In genomic region chr20:23393999-23394775, GRCh38 we compare ENCODE assay signal across 26 cellular contexts. TPM values are rescaled to one million over a fixed set of nuclear protein-coding genes. Genes with fewer than 3 reads are reported as not detected.
DNase-seq lines count a peak whose midpoint lies in the region; ATAC-seq and TF ChIP-seq lines count a peak whose summit lies in the region.
"Had no signal": no experiment of that assay in that cellular context is flagged by ENCODE, and none has a peak within 500 bp of the region (broad histone marks: within the 10 kb centered on the region; RNA-seq: fewer than 3 reads in every experiment).

No MANE protein-coding gene starts in this region.

- no peak overlapping the region for H2AK5ac ChIP-seq in H9 (ENCODE audit: insufficient read length, low read length)

- H3K4me1 ChIP-seq in H9 (ENCODE audit: insufficient read depth, low read length), result peaks cover 6% of the 10 kb centered on the region; the same call in 1 of the 2 replicates
- no peaks in the 10 kb centered on the region for H3K4me1 ChIP-seq in lower lobe of right lung

- TF ChIP-seq CTCF in H9 (conservative IDR thresholded peaks at IDR 0.05) (no peak), lower lobe of right lung (IDR thresholded peaks at IDR 0.05) (no peak)

- H3K27ac ChIP-seq in H9 (ENCODE audit: insufficient read length, low read depth, low read length), result no peak overlapping the region
- no peak overlapping the region for H3K27ac ChIP-seq in lower lobe of right lung
- H3K27ac ChIP-seq: thoracic aorta had no signal

- H3K79me2 ChIP-seq in H9 (ENCODE audit: insufficient read depth, low read length), result no peaks in the 10 kb centered on the region

- no peak overlapping the region for H3K4me3 ChIP-seq in lower lobe of right lung
- H3K4me3 ChIP-seq: smooth muscle cell, thoracic aorta had no signal

- peaks cover 20 to 49% (median 41%) of the 10 kb centered on the region in 3 experiments for H3K36me3 Mint-ChIP-seq in H9 (ENCODE audit: insufficient read depth in 1 of 3, low read depth in 3 of 3)
- peaks cover 43% of the 10 kb centered on the region for H3K36me3 Mint-ChIP-seq in activated naive CD8-positive, alpha-beta T cell treated with anti-CD3 and anti-CD28 coated beads, Interleukin-2, amount 50 U/mL, for 24 hours (ENCODE audit: low read depth)

- H3K23me2 ChIP-seq in H9 (ENCODE audit: insufficient read length, low read depth, low read length, poor library complexity, severe bottlenecking), result no peaks in the 10 kb centered on the region

- H3K27me3 ChIP-seq in H9 (ENCODE audit: insufficient read depth, low read length) (no peaks in the 10 kb centered on the region), lower lobe of right lung (ENCODE audit: low read depth) (no peaks in the 10 kb centered on the region)

- no peaks in the 10 kb centered on the region for H3K79me1 ChIP-seq in H9 (ENCODE audit: insufficient read depth, low read depth, low read length, poor library complexity, severe bottlenecking)

- no peak overlapping the region for H3K14ac ChIP-seq in H9 (ENCODE audit: insufficient read depth, low read length)

- no peak overlapping the region for H4K91ac ChIP-seq in H9 (ENCODE audit: insufficient read length, low read depth, low read length)

- H3K27me3 Mint-ChIP-seq in H9 (ENCODE audit: low read depth), result no peaks in the 10 kb centered on the region
- no peaks in the 10 kb centered on the region for H3K27me3 Mint-ChIP-seq in activated naive CD8-positive, alpha-beta T cell treated with anti-CD3 and anti-CD28 coated beads, Interleukin-2, amount 50 U/mL, for 24 hours
- H3K27me3 Mint-ChIP-seq: stimulated activated naive B cell treated with anti-CD40 and anti-IgM and Interleukin-4, amounts not matched to agents 10 μg/mL and 1 μg/mL and 100 μg/mL, for 72 hours had no signal

- peak; percentile 24 for ATAC-seq in activated naive CD8-positive, alpha-beta T cell treated with anti-CD3 and anti-CD28 coated beads, Interleukin-2, amount 50 U/mL, for 24 hours
- ATAC-seq in lower lobe of right lung (peak; percentile 69 to 82), HG03521 (IDR thresholded peaks at IDR 0.05; ENCODE audit: unreplicated experiment) (no peak), HG03442 (IDR thresholded peaks at IDR 0.05; ENCODE audit: unreplicated experiment) (no peak), GM21528 (IDR thresholded peaks at IDR 0.05; ENCODE audit: low FRiP score, unreplicated experiment) (no peak)
- ATAC-seq: stimulated activated naive B cell treated with anti-CD40 and anti-IgM and Interleukin-4, amounts not matched to agents 10 μg/mL and 1 μg/mL and 100 μg/mL, for 72 hours had no signal

- H3K36me3 ChIP-seq in lower lobe of right lung, result peaks cover 48% of the 10 kb centered on the region

- H3K23ac ChIP-seq in H9 (ENCODE audit: insufficient read length, low read depth, low read length), result no peak overlapping the region

- intact Hi-C loops in lower lobe of right lung (cut with DNase I), result no loop called here

- H3K4ac ChIP-seq in H9 (ENCODE audit: low read depth, low read length), result no peak overlapping the region

- no peaks in the 10 kb centered on the region for H3K9me3 Mint-ChIP-seq in H9
- no peaks in the 10 kb centered on the region for H3K9me3 Mint-ChIP-seq in activated naive CD8-positive, alpha-beta T cell treated with anti-CD3 and anti-CD28 coated beads, Interleukin-2, amount 50 U/mL, for 24 hours
- H3K9me3 Mint-ChIP-seq: stimulated activated naive B cell treated with anti-CD40 and anti-IgM and Interleukin-4, amounts not matched to agents 10 μg/mL and 1 μg/mL and 100 μg/mL, for 72 hours had no signal

- H3K27ac Mint-ChIP-seq in H9, result peak overlapping the region; percentile 9 to 67 (median 42); a peak in 5 of 7 replicates
- H3K27ac Mint-ChIP-seq in activated naive CD8-positive, alpha-beta T cell treated with anti-CD3 and anti-CD28 coated beads, Interleukin-2, amount 50 U/mL, for 24 hours, result peak overlapping the region; percentile 7
- H3K27ac Mint-ChIP-seq: stimulated activated naive B cell treated with anti-CD40 and anti-IgM and Interleukin-4, amounts not matched to agents 10 μg/mL and 1 μg/mL and 100 μg/mL, for 72 hours had no signal

- no peak overlapping the region for H3K4me3 Mint-ChIP-seq in H9
- H3K4me3 Mint-ChIP-seq in activated naive CD8-positive, alpha-beta T cell treated with anti-CD3 and anti-CD28 coated beads, Interleukin-2, amount 50 U/mL, for 24 hours, result no peak overlapping the region
- H3K4me3 Mint-ChIP-seq: stimulated activated naive B cell treated with anti-CD40 and anti-IgM and Interleukin-4, amounts not matched to agents 10 μg/mL and 1 μg/mL and 100 μg/mL, for 72 hours had no signal

- H2BK12ac ChIP-seq in H9 (ENCODE audit: insufficient read length, low read depth, low read length), result no peak overlapping the region

- H4K8ac ChIP-seq in H9 (replicated peaks; ENCODE audit: insufficient read length, low read depth, low read length), result no peak overlapping the region

- no peak overlapping the region for H2BK15ac ChIP-seq in H9 (ENCODE audit: low read depth, low read length)

- H4K5ac ChIP-seq in H9 (ENCODE audit: insufficient read length, low read depth, low read length), result no peak overlapping the region

- H3K18ac ChIP-seq in H9 (ENCODE audit: insufficient read length, low read depth, low read length), result no peak overlapping the region

- H3K4me1 Mint-ChIP-seq in H9, result peaks cover 47 to 49% of the 10 kb centered on the region in 2 experiments
- H3K4me1 Mint-ChIP-seq in activated naive CD8-positive, alpha-beta T cell treated with anti-CD3 and anti-CD28 coated beads, Interleukin-2, amount 50 U/mL, for 24 hours, result peaks cover 18% of the 10 kb centered on the region

- H3K9me3 ChIP-seq in H9 (ENCODE audit: control insufficient read depth, low read depth, low read length), result no peaks in the 10 kb centered on the region
- no peaks in the 10 kb centered on the region for H3K9me3 ChIP-seq in lower lobe of right lung
- H3K9me3 ChIP-seq: thoracic aorta had no signal

- H3K9ac ChIP-seq in H9 (ENCODE audit: extremely low read depth, insufficient read length, low read length), result no peak overlapping the region

- H2BK5ac ChIP-seq in H9 (ENCODE audit: insufficient read length, low read length), result no peak overlapping the region

- no peak overlapping the region for H2BK120ac ChIP-seq in H9 (ENCODE audit: low read depth, low read length, poor library complexity, severe bottlenecking)

- WGBS in H9 (ENCODE audit: extremely low coverage, insufficient read length, low lambda C conversion rate), result no CpG with 5 or more reads among the region's 4 CpGs

- no peak overlapping the region for H3K56ac ChIP-seq in H9 (ENCODE audit: insufficient read length, low read depth, low read length)

- H3K4me2 ChIP-seq in H9 (ENCODE audit: insufficient read depth, insufficient read length, low read length), result no peak overlapping the region
- H3K4me2 ChIP-seq: smooth muscle cell had no signal

- no peak overlapping the region for H2BK20ac ChIP-seq in H9 (ENCODE audit: low read depth, low read length, poor library complexity, severe bottlenecking)

- H4K20me1 ChIP-seq in H9 (ENCODE audit: control insufficient read depth, insufficient read depth, insufficient read length), result no peaks in the 10 kb centered on the region

- no peak overlapping the region for H2AFZ ChIP-seq in H9 (ENCODE audit: low read length)

- DNase-seq in SIG-M5 treated with dmso at 0.1 percent for 504 hours (lab: John Stamatoyannopoulos, UW; ENCODE audit: unreplicated experiment) (peak; percentile 11), SIG-M5 (lab: John Stamatoyannopoulos, UW) (no peak), H9 (no peak), lower lobe of right lung (no peak)
- no peak for DNase-seq in activated naive CD8-positive, alpha-beta T cell treated with anti-CD3 and anti-CD28 coated beads, Interleukin-2, amount 50 U/mL, for 24 hours
- DNase-seq: 8988T; activated CD4-positive, alpha-beta T cell treated with anti-CD3 and anti-CD28 coated beads for 4 hours; activated naive CD4-positive, alpha-beta T cell treated with Interleukin-2 at 50 U/mL for 16 hours; anterior cingulate cortex; central memory CD4-positive, alpha-beta T cell; DMS79 treated with DMSO at 0.1 percent for 48 hours; erythroblast; hypothalamus; KG1; NCI-H2029 treated with DMSO at 0.1 percent for 48 hours; NCI-H446; nucleus accumbens; SHP77; stimulated activated naive B cell treated with anti-CD40 and anti-IgM and Interleukin-4, amounts not matched to agents 10 μg/mL and 1 μg/mL and 100 μg/mL, for 72 hours had no signal

- no peak overlapping the region for H3T11ph ChIP-seq in H9 (ENCODE audit: low read length)

RNA-seq across cellular contexts. Expression of gene NAPB, which starts 27.1 kb away (rescaled TPM):
- total RNA-seq in H9 (2021) (10.4 and 11.3 TPM in 2 replicates), lower lobe of right lung (11.0 TPM)

RNA-seq across cellular contexts. Expression of gene GZF1, which starts 32.2 kb away (rescaled TPM):
- total RNA-seq in H9 (2021), result 13.0 and 17.0 TPM in 2 replicates
- 14.8 TPM for total RNA-seq in lower lobe of right lung

RNA-seq across cellular contexts. Expression of gene NXT1, which starts 43.6 kb away (rescaled TPM):
- 25.5 and 27.1 TPM in 2 replicates for total RNA-seq in H9 (2021)
- total RNA-seq in lower lobe of right lung, result 14.8 TPM

RNA-seq across cellular contexts. Expression of gene CSTL1, which starts 45.3 kb away (rescaled TPM):
- not detected in 2 replicates for total RNA-seq in H9 (2021)
- total RNA-seq in lower lobe of right lung, result not detected
- total RNA-seq: frontal cortex, lung microvascular endothelial cell, smooth muscle cell, thoracic aorta had no signal

RNA-seq across cellular contexts. Expression of gene CST11, which starts 58.5 kb away (rescaled TPM):
- total RNA-seq in H9 (2021) (not detected in 2 replicates), lower lobe of right lung (not detected)
- total RNA-seq: frontal cortex, lung microvascular endothelial cell, smooth muscle cell, thoracic aorta had no signal

Comparison
In these comparisons a context has a peak if more than half of its experiments do, and no peak if none do; other contexts are left out.
1. ATAC-seq: peak in activated naive CD8-positive, alpha-beta T cell treated with anti-CD3 and anti-CD28 coated beads, Interleukin-2, amount 50 U/mL, for 24 hours (single experiment) and lower lobe of right lung (2 of 2); none in HG03521 (single experiment), HG03442 (single experiment) and GM21528 (single experiment).